ENCODE assay signal across 8 cellular contexts in the genomic region with DNA sequence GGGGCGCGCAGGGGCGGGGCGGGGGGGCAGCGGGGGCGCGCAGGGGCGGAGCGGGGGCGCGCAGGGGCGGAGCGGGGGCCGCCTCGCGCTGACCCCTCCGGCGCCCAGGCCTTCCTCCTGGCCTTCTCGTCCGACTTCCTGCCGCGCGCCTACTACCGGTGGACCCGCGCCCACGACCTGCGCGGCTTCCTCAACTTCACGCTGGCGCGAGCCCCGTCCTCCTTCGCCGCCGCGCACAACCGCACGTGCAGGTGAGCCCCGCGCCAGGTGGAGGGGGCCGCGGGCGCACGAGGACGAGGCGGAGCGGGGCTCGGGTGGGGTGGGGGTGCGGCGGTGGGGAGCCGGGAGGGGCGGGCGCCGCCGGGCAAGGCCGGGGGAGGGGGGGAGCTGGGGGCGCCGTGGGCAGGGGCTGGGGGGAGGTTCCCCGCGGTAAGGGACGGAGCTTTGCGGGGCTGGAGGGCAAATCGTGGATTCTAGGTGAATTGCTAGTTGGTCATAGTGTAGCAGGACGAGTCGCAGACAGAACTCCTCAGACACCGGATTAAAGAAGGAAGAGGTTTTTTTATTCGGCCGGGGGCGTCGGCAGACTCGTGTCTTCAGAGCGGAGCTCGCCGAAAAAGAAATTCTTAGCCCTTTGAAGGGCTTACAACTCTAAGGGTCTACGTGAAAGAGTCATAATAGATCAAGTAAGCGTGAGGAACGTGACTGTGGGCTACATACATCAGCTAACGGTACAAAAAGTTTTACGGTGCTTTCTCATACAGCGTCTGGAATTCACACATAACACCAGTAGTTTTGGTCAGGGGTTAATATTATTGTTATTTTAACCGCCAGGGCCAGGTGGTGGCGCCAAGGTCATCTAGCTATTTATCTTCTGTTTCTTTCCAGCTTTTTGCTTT. TPM values are rescaled to one million over a fixed set of nuclear protein-coding genes. Genes with fewer than 3 reads are reported as not detected.
DNase-seq lines count a peak whose midpoint lies in the region; ATAC-seq and TF ChIP-seq lines count a peak whose summit lies in the region.

No MANE protein-coding gene starts in this region.

- TF ChIP-seq POLR2A in spleen (IDR thresholded peaks at IDR 0.05), result no peak

- no peaks in the 10 kb centered on the region for H3K27me3 ChIP-seq in brain microvascular endothelial cell (replicated peaks)
- H3K27me3 ChIP-seq in spleen (replicated peaks in 1 of 7), result peaks cover 0 to 15% (median 0%) of the 10 kb centered on the region in 7 donors

- ATAC-seq in HG03460 (IDR thresholded peaks at IDR 0.05; ENCODE audit: unreplicated experiment), result peak; percentile 38
- no peak for ATAC-seq in GM21390 (IDR thresholded peaks at IDR 0.05; ENCODE audit: unreplicated experiment)
- ATAC-seq in GM19467 (IDR thresholded peaks at IDR 0.05; ENCODE audit: unreplicated experiment), result no peak

- H3K36me3 ChIP-seq in brain microvascular endothelial cell (replicated peaks) (no peaks in the 10 kb centered on the region), spleen (no peaks in the 10 kb centered on the region)

- 1% methylated on average over 27 to 83 of the region's 83 CpGs for WGBS in spleen, 5 donors

- intact Hi-C loops in spleen (cut with DNase I; ENCODE audit: low total_unique reads), result no loop called here

- in situ Hi-C loops in Caki2 (cut with HindIII; ENCODE audit: low pct_unique_long_range_greater_than_20kb, low sequenced_read_pairs) (no loop called here), brain microvascular endothelial cell (cut with HindIII; ENCODE audit: low pct_ligation_motif_present, low sequenced_read_pairs) (no loop called here)

- H3K27ac ChIP-seq in brain microvascular endothelial cell, result no peak overlapping the region
- H3K27ac ChIP-seq in spleen, result peak overlapping the region in 7 of 8 donors; percentile 20 to 77 (median 61)

- H3K9me3 ChIP-seq in spleen, result no peaks in the 10 kb centered on the region

- TF ChIP-seq CTCF in brain microvascular endothelial cell (IDR thresholded peaks at IDR 0.05; ENCODE audit: low read depth, low read length, missing control alignments) (peak; percentile 32), spleen (IDR thresholded peaks at IDR 0.05 in 8 of 11, conservative IDR thresholded peaks at IDR 0.05 in 3 of 11) (peak in 4 of 11 experiments; percentile 14 to 39 (median 28))

- DNase-seq in Caki2 (ENCODE audit: low read depth) (peak; percentile 19), SW480 (ENCODE audit: low spot score) (peak; percentile 60), brain microvascular endothelial cell (no peak), iPS-NIHi11 (ENCODE audit: low spot score) (peak; percentile 85), spleen (peak; percentile 92)

- H3K4me3 ChIP-seq in brain microvascular endothelial cell (ENCODE audit: low read depth, low read length) (peak overlapping the region; percentile 62), spleen (peak overlapping the region; percentile 27 to 84 (median 51))

- peaks cover 3 to 33% (median 23%) of the 10 kb centered on the region in 6 donors for H3K4me1 ChIP-seq in spleen

RNA-seq across cellular contexts. Expression of a gene that starts 29.9 kb away (rescaled TPM):
- total RNA-seq in Caki2 (2014; rRNA removed; shearing (Covaris generic); ENCODE audit: low replicate concordance), result 1.1 TPM in 1 of 2 replicates, not detected in the other
- 1 to 10 TPM; 1.5 to 3.5 (median 3.0) TPM for total RNA-seq in spleen
- polyA plus RNA-seq in spleen, result 1 to 10 TPM in 1 of 3 donors, under 1 TPM in 2; 0.46 to 1.3 (median 0.56) TPM
